32 cellular contexts compared by ENCODE assay signal in the genomic region with DNA sequence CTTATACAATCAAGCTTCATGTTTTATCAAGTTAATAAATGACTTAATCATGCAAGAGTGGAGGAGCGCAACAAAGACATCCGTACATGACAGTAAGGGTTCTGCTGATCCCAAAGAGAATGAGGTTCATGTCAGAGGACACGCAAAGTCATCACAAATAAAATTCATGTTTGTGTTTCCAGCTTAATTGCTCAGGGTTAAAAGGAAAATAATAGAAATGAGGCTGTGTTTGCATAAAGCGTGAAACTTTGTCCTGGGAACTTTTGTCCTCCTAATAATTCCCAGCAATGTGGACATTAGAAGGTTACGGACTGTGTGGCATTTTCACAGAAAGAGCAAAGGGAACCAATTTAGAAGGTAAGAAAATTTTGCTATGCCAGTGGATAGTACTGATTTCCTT.
"Had no signal": no experiment of that assay in that cellular context is flagged by ENCODE, and none has a peak within 500 bp of the region (broad histone marks: within the 10 kb centered on the region; RNA-seq: fewer than 3 reads in every experiment).

No MANE protein-coding gene starts in this region.

- DNase-seq: naive thymus-derived CD4-positive, alpha-beta T cell; natural killer cell; occipital lobe; ovary; posterior cingulate gyrus; psoas muscle; right cardiac atrium; spleen; stimulated activated CD4-positive, alpha-beta T cell treated with anti-CD3 and anti-CD28 coated beads, Interleukin-12 subunit alpha, Interleukin-12 subunit beta, amount 100 ng/mL, for 4 hours; stimulated activated CD4-positive, alpha-beta T cell treated with anti-CD3 and anti-CD28 coated beads, Interleukin-1b, Interleukin-23, amount 100 ng/mL, for 48 hours; stimulated activated CD4-positive, alpha-beta T cell treated with anti-CD3 and anti-CD28 coated beads, Interleukin-4, amount 100 ng/mL, for 1 hour; stimulated activated CD4-positive, alpha-beta T cell treated with anti-CD3 and anti-CD28 coated beads, Interleukin-4, amount 100 ng/mL, for 4 hours; stimulated activated CD8-positive, alpha-beta memory T cell treated with anti-CD3 and anti-CD28 coated beads, Interleukin-4, amount 100 ng/mL, for 48 hours; stimulated activated naive CD4-positive, alpha-beta T cell; stimulated activated naive CD8-positive, alpha-beta T cell treated with anti-CD3 and anti-CD28 coated beads, Interleukin-15, amount 100 ng/mL, for 72 hours; stimulated activated naive CD8-positive, alpha-beta T cell treated with anti-CD3 and anti-CD28 coated beads, Interleukin-15, Interleukin-2, amounts not matched to agents 100 U/mL and 50 U/mL, for 24 hours; substantia nigra; testis; tibial artery; transverse colon; upper lobe of right lung had no signal

- H3K4me3 ChIP-seq: neural progenitor cell, ovary, psoas muscle, skin epidermis, smooth muscle cell, spleen, suprapubic skin, testis, tibial artery, transverse colon, upper lobe of right lung, vagina had no signal

- H3K4me3 Mint-ChIP-seq: naive thymus-derived CD4-positive, alpha-beta T cell; natural killer cell; nephron; neural progenitor cell; stimulated activated memory B cell treated with anti-CD40 and anti-IgM and Interleukin-4, amounts not matched to agents 10 μg/mL and 1 μg/mL and 100 μg/mL, for 72 hours; stimulated activated naive CD8-positive, alpha-beta T cell treated with anti-CD3 and anti-CD28 coated beads, Interleukin-15, amount 100 ng/mL, for 72 hours; type B pancreatic cell had no signal

- H3K9me3 Mint-ChIP-seq: nephron; neural progenitor cell; stimulated activated memory B cell treated with anti-CD40 and anti-IgM and Interleukin-4, amounts not matched to agents 10 μg/mL and 1 μg/mL and 100 μg/mL, for 72 hours; type B pancreatic cell had no signal

- H3K36me3 ChIP-seq: neural progenitor cell, ovary, spleen, suprapubic skin, tibial artery, transverse colon, upper lobe of right lung, vagina had no signal

- H3K27ac ChIP-seq: neural progenitor cell, ovary, parathyroid adenoma, psoas muscle, skin epidermis, spleen, suprapubic skin, testis, tibial artery, transverse colon, upper lobe of right lung, vagina had no signal

- H3K27me3 ChIP-seq: neural progenitor cell, ovary, spleen, suprapubic skin, testis, tibial artery, transverse colon, upper lobe of right lung, vagina had no signal

- H3K4me1 ChIP-seq: neural progenitor cell, parathyroid adenoma, psoas muscle, spleen, suprapubic skin, testis, tibial artery, transverse colon, upper lobe of right lung, vagina had no signal

- ATAC-seq: naive thymus-derived CD4-positive, alpha-beta T cell; natural killer cell; psoas muscle; right cardiac atrium; sciatic nerve; stimulated activated memory B cell treated with anti-CD40 and anti-IgM and Interleukin-4, amounts not matched to agents 10 μg/mL and 1 μg/mL and 100 μg/mL, for 72 hours; stimulated activated naive CD8-positive, alpha-beta T cell treated with anti-CD3 and anti-CD28 coated beads, Interleukin-15, amount 100 ng/mL, for 72 hours; stimulated activated naive CD8-positive, alpha-beta T cell treated with anti-CD3 and anti-CD28 coated beads, Interleukin-15, Interleukin-2, amounts not matched to agents 100 U/mL and 50 U/mL, for 24 hours; upper lobe of right lung had no signal

- H3K27ac Mint-ChIP-seq: naive thymus-derived CD4-positive, alpha-beta T cell; natural killer cell; nephron; neural progenitor cell; progenitor cell of endocrine pancreas; stimulated activated memory B cell treated with anti-CD40 and anti-IgM and Interleukin-4, amounts not matched to agents 10 μg/mL and 1 μg/mL and 100 μg/mL, for 72 hours; type B pancreatic cell had no signal

- H3K9ac ChIP-seq: neural progenitor cell, parathyroid adenoma had no signal

- H3K4me1 Mint-ChIP-seq: naive thymus-derived CD4-positive, alpha-beta T cell; natural killer cell; nephron; stimulated activated naive CD8-positive, alpha-beta T cell treated with anti-CD3 and anti-CD28 coated beads, Interleukin-15, amount 100 ng/mL, for 72 hours had no signal

- H3K36me3 Mint-ChIP-seq: naive thymus-derived CD4-positive, alpha-beta T cell; natural killer cell; neural progenitor cell; stimulated activated memory B cell treated with anti-CD40 and anti-IgM and Interleukin-4, amounts not matched to agents 10 μg/mL and 1 μg/mL and 100 μg/mL, for 72 hours; type B pancreatic cell had no signal

- H3K27me3 Mint-ChIP-seq: progenitor cell of endocrine pancreas; stimulated activated naive CD8-positive, alpha-beta T cell treated with anti-CD3 and anti-CD28 coated beads, Interleukin-15, amount 100 ng/mL, for 72 hours; type B pancreatic cell had no signal

- H3K9me3 ChIP-seq: ovary, psoas muscle, spleen, suprapubic skin, testis, tibial artery, transverse colon, upper lobe of right lung, vagina had no signal
